ENCODE assay signal across 8 cellular contexts in genomic region chr1:150320667-150320978, GRCh38. TPM values are rescaled to one million over a fixed set of nuclear protein-coding genes. Genes with fewer than 3 reads are reported as not detected.
A peak's percentile ranks its signal among the peaks of the same experiment; 100 is the strongest.
DNase-seq lines count a peak whose midpoint lies in the region; ATAC-seq, FAIRE-seq and TF ChIP-seq lines count a peak whose summit lies in the region.

No MANE protein-coding gene starts in this region.

- H3K4me3 Mint-ChIP-seq in activated CD8-positive, alpha-beta T cell treated with anti-CD3 and anti-CD28 coated beads for 36 hours = peak overlapping the region; percentile 95
- H3K4me3 Mint-ChIP-seq in immature natural killer cell = peak overlapping the region; percentile 95 to 99 (median 98)
- peak overlapping the region; percentile 91 to 97 for H3K4me3 Mint-ChIP-seq in stimulated activated naive B cell treated with anti-CD40 and anti-IgM and Interleukin-4, amounts not matched to agents 10 μg/mL and 1 μg/mL and 100 μg/mL, for 72 hours

- DNase-seq in DMS53 (lab: John Stamatoyannopoulos, UW) (peak; percentile 48), DMS53 treated with DMSO at 0.1 percent for 48 hours (lab: John Stamatoyannopoulos, UW; ENCODE audit: unreplicated experiment) (no peak), immature natural killer cell (no peak), urothelium cell line (ENCODE audit: low spot score) (no peak), NCI-H1092 treated with DMSO at 0.1 percent for 48 hours (lab: John Stamatoyannopoulos, UW) (no peak)
- DNase-seq in activated CD8-positive, alpha-beta T cell treated with anti-CD3 and anti-CD28 coated beads for 36 hours = no peak
- DNase-seq in stimulated activated naive B cell treated with anti-CD40 and anti-IgM and Interleukin-4, amounts not matched to agents 10 μg/mL and 1 μg/mL and 100 μg/mL, for 72 hours = no peak

- no peak for FAIRE-seq in urothelium cell line (lab: Jason Lieb, UNC)

- CTCF ChIA-PET in activated CD8-positive, alpha-beta T cell treated with anti-CD3 and anti-CD28 coated beads for 36 hours (lab: Charles Lee) = no interaction called here

- peaks cover 21% of the 10 kb centered on the region for H3K4me1 Mint-ChIP-seq in activated CD8-positive, alpha-beta T cell treated with anti-CD3 and anti-CD28 coated beads for 36 hours (ENCODE audit: low read depth)
- peaks cover 25 to 37% of the 10 kb centered on the region in 2 donors for H3K4me1 Mint-ChIP-seq in immature natural killer cell
- peaks cover under 1 to 5% of the 10 kb centered on the region in 2 donors for H3K4me1 Mint-ChIP-seq in stimulated activated naive B cell treated with anti-CD40 and anti-IgM and Interleukin-4, amounts not matched to agents 10 μg/mL and 1 μg/mL and 100 μg/mL, for 72 hours

- no peak for TF ChIP-seq CTCF in activated CD8-positive, alpha-beta T cell treated with anti-CD3 and anti-CD28 coated beads for 36 hours (IDR thresholded peaks at IDR 0.05)

- H3K9me3 Mint-ChIP-seq in activated CD8-positive, alpha-beta T cell treated with anti-CD3 and anti-CD28 coated beads for 36 hours = no peaks in the 10 kb centered on the region
- H3K9me3 Mint-ChIP-seq in immature natural killer cell = no peaks in the 10 kb centered on the region
- H3K9me3 Mint-ChIP-seq in stimulated activated naive B cell treated with anti-CD40 and anti-IgM and Interleukin-4, amounts not matched to agents 10 μg/mL and 1 μg/mL and 100 μg/mL, for 72 hours = no peaks in the 10 kb centered on the region

- no peak for ATAC-seq in activated CD8-positive, alpha-beta T cell treated with anti-CD3 and anti-CD28 coated beads for 36 hours
- ATAC-seq in stimulated activated naive B cell treated with anti-CD40 and anti-IgM and Interleukin-4, amounts not matched to agents 10 μg/mL and 1 μg/mL and 100 μg/mL, for 72 hours (replicated peaks) = no peak
- ATAC-seq in GM21367 (IDR thresholded peaks at IDR 0.05; ENCODE audit: unreplicated experiment) = no peak

- intact Hi-C loops in activated CD8-positive, alpha-beta T cell treated with anti-CD3 and anti-CD28 coated beads for 36 hours (cut with micrococcal nuclease) = no loop called here

- no peaks in the 10 kb centered on the region for H3K27me3 Mint-ChIP-seq in activated CD8-positive, alpha-beta T cell treated with anti-CD3 and anti-CD28 coated beads for 36 hours
- peaks cover 5 to 13% (median 8%) of the 10 kb centered on the region in 3 donors for H3K27me3 Mint-ChIP-seq in immature natural killer cell (ENCODE audit: low read depth in 3 of 3)
- H3K27me3 Mint-ChIP-seq in stimulated activated naive B cell treated with anti-CD40 and anti-IgM and Interleukin-4, amounts not matched to agents 10 μg/mL and 1 μg/mL and 100 μg/mL, for 72 hours = no peaks in the 10 kb centered on the region

- POLR2A ChIA-PET in activated CD8-positive, alpha-beta T cell treated with anti-CD3 and anti-CD28 coated beads for 36 hours (lab: Charles Lee) = interaction anchor here (0.6 to 1.5 kb wide), 5 partner anchors 16 to 65 kb away, joined by 3 to 4 read pairs (median 3); no protein-coding TSS in a partner anchor

- peak overlapping the region; percentile 99 for H3K27ac Mint-ChIP-seq in activated CD8-positive, alpha-beta T cell treated with anti-CD3 and anti-CD28 coated beads for 36 hours
- H3K27ac Mint-ChIP-seq in immature natural killer cell = peak overlapping the region; percentile 92 to 99 (median 98)
- H3K27ac Mint-ChIP-seq in stimulated activated naive B cell treated with anti-CD40 and anti-IgM and Interleukin-4, amounts not matched to agents 10 μg/mL and 1 μg/mL and 100 μg/mL, for 72 hours = peak overlapping the region; percentile 99

- H3K36me3 Mint-ChIP-seq in activated CD8-positive, alpha-beta T cell treated with anti-CD3 and anti-CD28 coated beads for 36 hours (ENCODE audit: low read depth) = peaks cover 26% of the 10 kb centered on the region
- H3K36me3 Mint-ChIP-seq in immature natural killer cell = peaks cover under 1 to 13% (median 10%) of the 10 kb centered on the region in 3 donors
- H3K36me3 Mint-ChIP-seq in stimulated activated naive B cell treated with anti-CD40 and anti-IgM and Interleukin-4, amounts not matched to agents 10 μg/mL and 1 μg/mL and 100 μg/mL, for 72 hours = peaks cover 7 to 12% of the 10 kb centered on the region in 2 donors

RNA-seq across cellular contexts. Expression of gene PRPF3, which starts 0.7 kb away (rescaled TPM):
- 10 to 100 TPM; 55.4 to 55.7 TPM for total RNA-seq in activated CD8-positive, alpha-beta T cell treated with anti-CD3 and anti-CD28 coated beads for 36 hours
- 10 to 100 TPM in 1 of 3 donors, 1 to 10 TPM in 2; 5.1 to 24.5 (median 9.3) TPM for polyA plus RNA-seq in immature natural killer cell

RNA-seq across cellular contexts. Expression of gene MRPS21, which starts 27.0 kb away (rescaled TPM):
- 10 to 100 TPM; 73.4 to 81.9 TPM for total RNA-seq in activated CD8-positive, alpha-beta T cell treated with anti-CD3 and anti-CD28 coated beads for 36 hours
- polyA plus RNA-seq in immature natural killer cell = 10 to 100 TPM; 51.7 to 58.6 (median 53.4) TPM

RNA-seq across cellular contexts. Expression of gene CIART, which starts 38.3 kb away (rescaled TPM):
- total RNA-seq in activated CD8-positive, alpha-beta T cell treated with anti-CD3 and anti-CD28 coated beads for 36 hours = 1 to 10 TPM; 3.6 to 5.1 TPM
- polyA plus RNA-seq in immature natural killer cell = not detected

RNA-seq across cellular contexts. Expression of gene RPRD2, which starts 43.3 kb away (rescaled TPM):
- total RNA-seq in activated CD8-positive, alpha-beta T cell treated with anti-CD3 and anti-CD28 coated beads for 36 hours = 10 to 100 TPM; 17.6 to 19.4 TPM
- polyA plus RNA-seq in immature natural killer cell = 10 to 100 TPM in 2 of 3 donors, 1 to 10 TPM in 1; 9.1 to 31.0 (median 13.2) TPM

RNA-seq across cellular contexts. Expression of gene C1orf54, which starts 48.0 kb away (rescaled TPM):
- total RNA-seq in activated CD8-positive, alpha-beta T cell treated with anti-CD3 and anti-CD28 coated beads for 36 hours = 1 to 10 TPM in 1 of 2 experiments, under 1 TPM in 1; 0.90 to 1.3 TPM
- 1 to 10 TPM; 1.9 to 6.9 (median 2.0) TPM for polyA plus RNA-seq in immature natural killer cell
